1 cellular context compared by ENCODE assay signal in genomic region chr1:151976868-151977267, GRCh38.
TF ChIP-seq lines count a peak whose summit lies in the region.

No MANE protein-coding gene starts in this region.

TF ChIP-seq in HCT116, 20 proteins besides CTCF, POLR2A, EP300 and RAD21 (continued from another document):
- TF ChIP-seq ATF3 (IDR thresholded peaks at IDR 0.05) = no peak
- TF ChIP-seq MAX (IDR thresholded peaks at IDR 0.05) = no peak
- no peak for TF ChIP-seq ZNF274 (IDR thresholded peaks at IDR 0.05; ENCODE audit: low read depth, low read length)
- no peak for TF ChIP-seq TCF7L2 (IDR thresholded peaks at IDR 0.05; ENCODE audit: borderline replicate concordance, extremely low read depth, insufficient read depth, insufficient read length)
- TF ChIP-seq EGR1 (IDR thresholded peaks at IDR 0.05; ENCODE audit: low read depth) = no peak
- no peak for TF ChIP-seq SIN3A (IDR thresholded peaks at IDR 0.05; ENCODE audit: low read depth)
- TF ChIP-seq YY1 (IDR thresholded peaks at IDR 0.05; ENCODE audit: extremely low read depth, insufficient replicate concordance, low read depth, low read length) = peak; percentile 20
- TF ChIP-seq ZFX (IDR thresholded peaks at IDR 0.05) = no peak
- TF ChIP-seq FOSL1 (IDR thresholded peaks at IDR 0.05; ENCODE audit: low read depth) = peak; percentile 64
- TF ChIP-seq ELF1 (IDR thresholded peaks at IDR 0.05; ENCODE audit: borderline replicate concordance, low read depth) = no peak
- no peak for TF ChIP-seq POLR2AphosphoS5 (IDR thresholded peaks at IDR 0.05; ENCODE audit: low read depth, low read length)
- no peak for TF ChIP-seq EZH2 (IDR thresholded peaks at IDR 0.05)
- TF ChIP-seq SRF (IDR thresholded peaks at IDR 0.05; ENCODE audit: low read depth) = no peak
- TF ChIP-seq CBX3 (IDR thresholded peaks at IDR 0.05; ENCODE audit: low read depth) = 0 out of 2 replicates have a peak, but pooled peaks have one; percentile 37
- no peak for TF ChIP-seq REST (IDR thresholded peaks at IDR 0.05; ENCODE audit: low read depth)
- TF ChIP-seq CEBPB (IDR thresholded peaks at IDR 0.05; ENCODE audit: low read depth) = no peak; the same call in 1 of the 2 replicates
- TF ChIP-seq ZBTB33 (IDR thresholded peaks at IDR 0.05; ENCODE audit: extremely low read depth, insufficient replicate concordance, low read length) = no peak
- TF ChIP-seq JUND (IDR thresholded peaks at IDR 0.05) = peak; percentile 70
- no peak for TF ChIP-seq EZH2phosphoT487 (IDR thresholded peaks at IDR 0.05; ENCODE audit: borderline replicate concordance)
